18 cellular contexts compared by ENCODE assay signal in the genomic region with DNA sequence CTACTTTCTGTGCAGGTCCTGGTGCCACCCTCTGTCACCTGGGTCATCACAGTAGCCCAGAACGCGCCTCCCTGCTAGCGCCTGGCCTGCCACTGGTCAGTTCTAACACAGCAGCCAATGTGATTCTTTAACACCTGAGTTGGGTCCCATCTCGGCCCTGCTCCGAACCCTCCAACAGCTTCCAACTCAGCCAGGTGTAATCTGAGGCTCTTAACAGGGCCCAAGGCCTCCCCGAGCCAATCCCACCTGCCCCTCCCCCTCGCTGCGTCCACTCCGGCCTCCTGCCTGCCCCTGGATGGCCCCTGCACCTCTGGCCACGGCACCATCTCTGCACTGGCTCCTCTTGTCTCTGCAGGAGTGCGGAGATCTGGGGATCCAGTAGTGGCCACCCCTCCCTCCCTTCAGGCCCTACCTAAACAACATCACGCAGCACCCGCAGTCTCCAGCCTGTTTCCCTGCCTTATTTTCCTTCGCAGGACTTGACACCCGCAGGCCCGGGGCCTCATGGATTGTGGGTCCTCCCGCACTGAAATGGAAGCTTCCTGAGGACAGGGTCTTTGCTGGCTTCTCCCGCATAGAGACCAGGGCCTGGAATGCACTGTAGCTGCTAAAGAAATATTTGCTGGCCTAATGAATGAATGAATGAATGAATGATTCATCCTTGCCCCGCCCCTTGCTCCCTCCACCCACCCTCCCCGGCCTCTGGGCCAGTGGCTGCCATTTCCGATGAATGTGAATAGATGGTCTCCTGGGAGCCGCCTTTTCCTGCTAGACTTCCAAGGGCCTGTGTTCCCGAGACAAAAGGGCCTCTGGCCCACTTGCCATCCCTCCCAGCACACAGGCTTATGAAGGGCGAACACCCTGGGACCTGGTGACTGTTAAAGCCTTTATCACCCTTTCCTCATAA.
DNase-seq lines count a peak whose midpoint lies in the region; ATAC-seq and TF ChIP-seq lines count a peak whose summit lies in the region.
"Had no signal": no experiment of that assay in that cellular context is flagged by ENCODE, and none has a peak within 500 bp of the region (broad histone marks: within the 10 kb centered on the region; RNA-seq: fewer than 3 reads in every experiment).

No MANE protein-coding gene starts in this region.

- H2BK12ac ChIP-seq in mesenchymal stem cell (ENCODE audit: low read length in 2 of 2), result peak overlapping the region; percentile 28 to 82

- H2AFZ ChIP-seq in IMR-90 (replicated peaks; ENCODE audit: low read length, poor library complexity), result no peak overlapping the region
- no peak overlapping the region for H2AFZ ChIP-seq in mesenchymal stem cell (ENCODE audit: low read depth, low read length)

- no peak overlapping the region for H3K56ac ChIP-seq in IMR-90 (ENCODE audit: extremely low read depth, insufficient read depth, low read length)

- no peak for ATAC-seq in IMR-90 (ENCODE audit: low read depth)
- no peak for ATAC-seq in GM19452 (IDR thresholded peaks at IDR 0.05; ENCODE audit: unreplicated experiment)
- ATAC-seq: CD8-positive, alpha-beta T cell; GM12878 had no signal

- H3K27ac Mint-ChIP-seq in HFFc6, result no peak overlapping the region
- H3K27ac Mint-ChIP-seq: B cell; CD8-positive, alpha-beta T cell had no signal

- peaks cover 4% of the 10 kb centered on the region; the same call in 1 of the 2 replicates for H3K4me1 ChIP-seq in IMR-90 (ENCODE audit: control insufficient read depth, insufficient read depth, low read length)
- H3K4me1 ChIP-seq in mesenchymal stem cell (ENCODE audit: control insufficient read depth, insufficient read depth, low read depth, low read length), result no peaks in the 10 kb centered on the region
- H3K4me1 ChIP-seq: HAP-1 had no signal

- POLR2A ChIA-PET in IMR-90 (lab: Charles Lee; ENCODE audit: unreplicated experiment), result no interaction called here

- H4K20me1 ChIP-seq in IMR-90 (ENCODE audit: insufficient read depth, low read length), result no peaks in the 10 kb centered on the region
- H4K20me1 ChIP-seq: BLaER1 treated with 17β-estradiol and CSF1 and Interleukin-3, amounts not matched to agents 10 nM and 100 nM had no signal

- TF ChIP-seq POLR2A in IMR-90 (IDR thresholded peaks at IDR 0.05; ENCODE audit: low read depth, low read length), result no peak

- peak; percentile 29 for DNase-seq in COLO829 (ENCODE audit: low spot score)
- no peak for DNase-seq in IMR-90
- no peak for DNase-seq in mesenchymal stem cell
- DNase-seq in posterior vena cava (ENCODE audit: low spot score), result peak; percentile 59
- DNase-seq in HFFc6, result no peak
- no peak for DNase-seq in WERI-Rb-1
- DNase-seq: CD8-positive, alpha-beta T cell; COR-L47; DMS 273 treated with DMSO at 0.1 percent for 48 hours; DMS53; DND-41; EL had no signal

- CTCF ChIA-PET in IMR-90 (lab: Yijun Ruan, JAX), result no interaction called here

- no peaks in the 10 kb centered on the region; the same call in 1 of the 2 replicates for H3K4me1 Mint-ChIP-seq in HFFc6 (ENCODE audit: low read depth)
- H3K4me1 Mint-ChIP-seq: B cell had no signal

- H4K5ac ChIP-seq in IMR-90 (ENCODE audit: low read depth, low read length), result no peak overlapping the region

- no peak for TF ChIP-seq RAD21 in IMR-90 (IDR thresholded peaks at IDR 0.05; ENCODE audit: low read length)

- H4K91ac ChIP-seq in IMR-90 (ENCODE audit: insufficient read depth, low read depth, low read length) (peak overlapping the region; percentile 51; the same call in 1 of the 2 replicates), mesenchymal stem cell (ENCODE audit: low read length) (peak overlapping the region; percentile 18)

- H3K27ac ChIP-seq in IMR-90 (ENCODE audit: insufficient read depth, low read length) (no peak overlapping the region), mesenchymal stem cell (ENCODE audit: low read length, poor library complexity, severe bottlenecking) (no peak overlapping the region), WERI-Rb-1 (no peak overlapping the region)
- H3K27ac ChIP-seq: BLaER1 treated with 17β-estradiol and CSF1 and Interleukin-3, amounts not matched to agents 10 nM and 100 nM; HL-60 had no signal

- H2BK15ac ChIP-seq in IMR-90 (ENCODE audit: low read depth, low read length) (no peak overlapping the region), mesenchymal stem cell (ENCODE audit: low read depth, poor library complexity, severe bottlenecking) (peak overlapping the region; percentile 57)

- no peaks in the 10 kb centered on the region for H3K36me3 Mint-ChIP-seq in HFFc6 (ENCODE audit: low read depth)
- H3K36me3 Mint-ChIP-seq: CD8-positive, alpha-beta T cell had no signal

- no peak overlapping the region for H3K4me2 ChIP-seq in IMR-90 (ENCODE audit: low read depth, low read length)
- no peak overlapping the region for H3K4me2 ChIP-seq in mesenchymal stem cell (ENCODE audit: low read length, poor library complexity, severe bottlenecking)
- H3K4me2 ChIP-seq: BLaER1 treated with 17β-estradiol and CSF1 and Interleukin-3, amounts not matched to agents 10 nM and 100 nM had no signal

- no peak overlapping the region for H2AK5ac ChIP-seq in IMR-90 (ENCODE audit: low read depth, low read length)
- no peak overlapping the region for H2AK5ac ChIP-seq in mesenchymal stem cell (ENCODE audit: low read length, severe bottlenecking)

- H3K4me3 ChIP-seq in IMR-90 (ENCODE audit: insufficient read depth, low read depth, low read length) (no peak overlapping the region), mesenchymal stem cell (ENCODE audit: insufficient read depth in 1 of 2, low read depth in 1 of 2, low read length in 2 of 2) (no peak overlapping the region), WERI-Rb-1 (ENCODE audit: low read depth, low read length) (no peak overlapping the region)
- H3K4me3 ChIP-seq: BLaER1 treated with 17β-estradiol and CSF1 and Interleukin-3, amounts not matched to agents 10 nM and 100 nM; GM12878; HAP-1 had no signal

- no peak overlapping the region for H3K23ac ChIP-seq in IMR-90 (ENCODE audit: low read depth, low read length)
- no peak overlapping the region for H3K23ac ChIP-seq in mesenchymal stem cell (ENCODE audit: low read length in 2 of 2)

- H2AK9ac ChIP-seq in IMR-90 (replicated peaks; ENCODE audit: low read depth, low read length, poor library complexity), result no peak overlapping the region

- H3K4ac ChIP-seq in IMR-90 (ENCODE audit: low read depth, low read length) (peak overlapping the region; percentile 54; the same call in 1 of the 2 replicates), mesenchymal stem cell (ENCODE audit: low read depth in 1 of 2, low read length in 2 of 2) (peak overlapping the region in 1 of 2 experiments; percentile 66)

- H2BK120ac ChIP-seq in IMR-90 (ENCODE audit: low read depth, low read length), result no peak overlapping the region; the same call in 1 of the 2 replicates
- no peak overlapping the region for H2BK120ac ChIP-seq in mesenchymal stem cell (ENCODE audit: low read depth, low read length)

- H3K27me3 ChIP-seq in IMR-90 (ENCODE audit: control insufficient read depth, insufficient read depth, low read length) (peaks cover 7% of the 10 kb centered on the region; the same call in 1 of the 2 replicates), mesenchymal stem cell (ENCODE audit: control insufficient read depth in 1 of 2, insufficient read depth in 1 of 2, low read length in 2 of 2) (peaks cover 4 to 64% of the 10 kb centered on the region in 2 experiments), WERI-Rb-1 (ENCODE audit: insufficient read depth, low read depth, severe bottlenecking) (no peaks in the 10 kb centered on the region)

- H3K14ac ChIP-seq in IMR-90 (replicated peaks; ENCODE audit: low read depth, low read length) (no peak overlapping the region), mesenchymal stem cell (ENCODE audit: low read length in 2 of 2) (peak overlapping the region in 1 of 2 experiments; percentile 76)

- H3K9me3 ChIP-seq in IMR-90 (ENCODE audit: control insufficient read depth, insufficient read depth, low read length), result no peaks in the 10 kb centered on the region
- no peaks in the 10 kb centered on the region for H3K9me3 ChIP-seq in mesenchymal stem cell (ENCODE audit: control insufficient read depth, low read length)
- no peaks in the 10 kb centered on the region for H3K9me3 ChIP-seq in WERI-Rb-1 (ENCODE audit: severe bottlenecking)
- H3K9me3 ChIP-seq: BLaER1 treated with 17β-estradiol and CSF1 and Interleukin-3, amounts not matched to agents 10 nM and 100 nM; HAP-1 had no signal

- BruUV-seq in IMR-90 (replicated peaks; lab: Mats Ljungman, UMichigan), result no TSS peak

- H3K9me3 Mint-ChIP-seq in HFFc6, result no peaks in the 10 kb centered on the region
- H3K9me3 Mint-ChIP-seq: CD8-positive, alpha-beta T cell had no signal

- dilution Hi-C loops in IMR-90 (cut with HindIII; ENCODE audit: low sequenced_read_pairs, unreplicated experiment), result no loop called here

- H4K8ac ChIP-seq in IMR-90 (ENCODE audit: low read depth in 2 of 2, low read length in 2 of 2) (no peak overlapping the region), mesenchymal stem cell (ENCODE audit: low read length) (peak overlapping the region; percentile 24)

- H2BK20ac ChIP-seq in IMR-90 (ENCODE audit: low read depth, low read length), result peak overlapping the region; percentile 54; the same call in 1 of the 2 replicates

- H3K9ac ChIP-seq in IMR-90 (ENCODE audit: low read depth, low read length), result no peak overlapping the region
- no peak overlapping the region for H3K9ac ChIP-seq in mesenchymal stem cell (ENCODE audit: low read length)
- H3K9ac ChIP-seq: BLaER1 treated with 17β-estradiol and CSF1 and Interleukin-3, amounts not matched to agents 10 nM and 100 nM had no signal

- H3K27me3 Mint-ChIP-seq in HFFc6 (ENCODE audit: insufficient read depth), result peaks cover 30% of the 10 kb centered on the region

- H3K36me3 ChIP-seq in IMR-90 (ENCODE audit: control insufficient read depth, insufficient read depth, low read length), result no peaks in the 10 kb centered on the region
- no peaks in the 10 kb centered on the region for H3K36me3 ChIP-seq in mesenchymal stem cell (ENCODE audit: control insufficient read depth in 1 of 2, insufficient read depth in 2 of 2, low read depth in 1 of 2, low read length in 2 of 2)
- H3K36me3 ChIP-seq in WERI-Rb-1, result no peaks in the 10 kb centered on the region
- H3K36me3 ChIP-seq: BLaER1 treated with 17β-estradiol and CSF1 and Interleukin-3, amounts not matched to agents 10 nM and 100 nM; HAP-1 had no signal

- intact Hi-C loops in IMR-90 (cut with micrococcal nuclease), result no loop called here
- intact Hi-C loops in posterior vena cava (cut with DNase I), result loop anchor here in 1 of 2 donors (10.0 kb wide), 1 partner anchor 261 kb away; no protein-coding TSS in a partner anchor

- H3K9me1 ChIP-seq in IMR-90 (ENCODE audit: insufficient read depth, low read length), result peaks cover 12% of the 10 kb centered on the region

- H2BK5ac ChIP-seq in IMR-90 (ENCODE audit: low read depth, low read length, poor library complexity, severe bottlenecking), result no peak overlapping the region
- no peak overlapping the region for H2BK5ac ChIP-seq in mesenchymal stem cell (ENCODE audit: low read depth, low read length, poor library complexity, severe bottlenecking)

- WGBS in IMR-90 (ENCODE audit: extremely low coverage in 2 of 2, insufficient read length in 1 of 2), 2 experiments, result 90% methylated on average over 6 of the region's 24 CpGs; no CpG with 5 or more reads in 1 of the 2 experiments
- WGBS in mesenchymal stem cell, result 86% methylated on average over 22 of the region's 24 CpGs

- in situ Hi-C loops in IMR-90 (cut with MboI; ENCODE audit: low sequenced_read_pairs), result no loop called here

- TF ChIP-seq CTCF in IMR-90 (conservative IDR thresholded peaks at IDR 0.05; ENCODE audit: low read depth, low read length) (no peak), HFFc6 (IDR thresholded peaks at IDR 0.05) (no peak), WERI-Rb-1 (IDR thresholded peaks at IDR 0.05; ENCODE audit: low read depth, low read length) (no peak)

- no peak overlapping the region for H3K4me3 Mint-ChIP-seq in HFFc6
- H3K4me3 Mint-ChIP-seq: B cell; CD8-positive, alpha-beta T cell had no signal

- H3K18ac ChIP-seq in IMR-90 (ENCODE audit: low read depth, low read length), result no peak overlapping the region
- H3K18ac ChIP-seq in mesenchymal stem cell (ENCODE audit: low read depth in 1 of 2, low read length in 2 of 2), result peak overlapping the region in 1 of 2 experiments; percentile 14

- H3K79me1 ChIP-seq in IMR-90 (ENCODE audit: low read depth in 1 of 2, low read length in 2 of 2) (peaks cover 0 to 4% of the 10 kb centered on the region in 2 experiments; a peak in 1 of 4 replicates), mesenchymal stem cell (replicated peaks; ENCODE audit: low read length, poor library complexity, severe bottlenecking) (no peaks in the 10 kb centered on the region)

Comparison
In these comparisons a context has a peak if more than half of its experiments do, and no peak if none do; other contexts are left out.
1. DNase-seq: peak in COLO829 (single experiment) and posterior vena cava (single experiment); none in IMR-90 (single experiment), mesenchymal stem cell (single experiment), HFFc6 (single experiment) and WERI-Rb-1 (single experiment).